18 cellular contexts compared by ENCODE assay signal in the genomic region with DNA sequence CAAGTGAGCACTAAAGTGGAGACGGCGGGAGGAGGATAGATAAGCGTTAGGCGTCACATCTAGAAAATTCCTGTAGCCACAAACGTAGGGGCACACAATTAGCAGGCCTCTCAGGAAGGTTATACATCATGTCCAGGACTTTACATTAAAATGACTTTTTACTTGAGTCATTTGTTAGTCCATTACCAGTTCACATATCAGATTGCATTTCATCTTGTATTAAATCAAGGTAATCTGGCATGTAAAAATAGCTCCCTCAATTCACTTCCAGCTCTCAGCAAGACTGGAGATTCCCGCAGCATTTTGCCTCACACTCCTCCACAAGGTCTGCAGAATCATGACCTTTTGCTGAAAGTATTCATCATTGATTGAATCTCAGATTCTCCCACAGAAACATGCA.
DNase-seq lines count a peak whose midpoint lies in the region; ATAC-seq, FAIRE-seq and TF ChIP-seq lines count a peak whose summit lies in the region.
"Had no signal": no experiment of that assay in that cellular context is flagged by ENCODE, and none has a peak within 500 bp of the region (broad histone marks: within the 10 kb centered on the region; RNA-seq: fewer than 3 reads in every experiment).

No MANE protein-coding gene starts in this region.

- peaks cover 53% of the 10 kb centered on the region for H3K4me1 Mint-ChIP-seq in astrocyte (ENCODE audit: low read depth, unreplicated experiment)
- H3K4me1 Mint-ChIP-seq in mesothelial cell of epicardium: peaks cover 45% of the 10 kb centered on the region
- H3K4me1 Mint-ChIP-seq: B cell, IgD-negative memory B cell had no signal

- no peak overlapping the region for H3K9ac ChIP-seq in IMR-90 (ENCODE audit: low read depth, low read length)
- no peak overlapping the region for H3K9ac ChIP-seq in astrocyte (ENCODE audit: low read length)

- no peak overlapping the region for H3K4me3 Mint-ChIP-seq in astrocyte (ENCODE audit: unreplicated experiment)
- no peak overlapping the region for H3K4me3 Mint-ChIP-seq in mesothelial cell of epicardium
- H3K4me3 Mint-ChIP-seq: B cell; CD4-positive, alpha-beta T cell; IgD-negative memory B cell had no signal

- dilution Hi-C loops in IMR-90 (cut with HindIII; ENCODE audit: low sequenced_read_pairs, unreplicated experiment): no loop called here

- H3K4me1 ChIP-seq in IMR-90 (ENCODE audit: control insufficient read depth, insufficient read depth, low read length) (peaks cover 24% of the 10 kb centered on the region), astrocyte (ENCODE audit: insufficient read depth, low read length) (peaks cover 10% of the 10 kb centered on the region), aorta (ENCODE audit: control insufficient read depth in 1 of 2, insufficient read depth in 2 of 2, low read length in 2 of 2) (peaks cover 0 to 4% of the 10 kb centered on the region in 2 donors)

- intact Hi-C loops in IMR-90 (cut with micrococcal nuclease): no loop called here
- intact Hi-C loops in aorta (cut with DNase I): no loop called here

- no peaks in the 10 kb centered on the region for H3K27me3 Mint-ChIP-seq in astrocyte (ENCODE audit: low read depth, unreplicated experiment)
- H3K27me3 Mint-ChIP-seq in mesothelial cell of epicardium (ENCODE audit: low read depth): no peaks in the 10 kb centered on the region
- H3K27me3 Mint-ChIP-seq: IgD-negative memory B cell had no signal

- peak overlapping the region; percentile 85 for H3K27ac Mint-ChIP-seq in astrocyte (ENCODE audit: unreplicated experiment)
- H3K27ac Mint-ChIP-seq in mesothelial cell of epicardium: peak overlapping the region; percentile 95
- H3K27ac Mint-ChIP-seq: B cell; CD4-positive, alpha-beta T cell; IgD-negative memory B cell had no signal

- no peaks in the 10 kb centered on the region for H3K9me3 Mint-ChIP-seq in astrocyte (ENCODE audit: unreplicated experiment)
- no peaks in the 10 kb centered on the region for H3K9me3 Mint-ChIP-seq in mesothelial cell of epicardium
- H3K9me3 Mint-ChIP-seq: CD4-positive, alpha-beta T cell had no signal

- H3K18ac ChIP-seq in IMR-90 (ENCODE audit: low read depth, low read length): 0 out of 2 replicates have a peak overlapping the region, but pooled peaks have one; percentile 3

- DNase-seq in IMR-90 (peak; percentile 27), astrocyte (ENCODE audit: low read depth) (no peak), mesothelial cell of epicardium (ENCODE audit: low spot score in 2 of 2, unreplicated experiment in 2 of 2) (no peak), aorta (no peak), H54 (ENCODE audit: insufficient read length, low spot score) (no peak)
- DNase-seq in stimulated activated naive CD4-positive, alpha-beta T cell (lab: John Stamatoyannopoulos, UW): no peak
- DNase-seq: ACHN; CD4-positive, alpha-beta T cell; DND-41; H7; NCI-H1417 treated with DMSO at 0.1 percent for 48 hours; NCI-H2029; NCI-H524 had no signal

- no peak overlapping the region for H3K23ac ChIP-seq in IMR-90 (ENCODE audit: low read depth, low read length)

- POLR2A ChIA-PET in IMR-90 (lab: Charles Lee; ENCODE audit: unreplicated experiment): no interaction called here

- TF ChIP-seq RAD21 in IMR-90 (IDR thresholded peaks at IDR 0.05; ENCODE audit: low read length): no peak

- TF ChIP-seq POLR2A in IMR-90 (IDR thresholded peaks at IDR 0.05; ENCODE audit: low read depth, low read length): no peak
- no peak for TF ChIP-seq POLR2A in H54 (IDR thresholded peaks at IDR 0.05; ENCODE audit: low read depth, low read length)

- no peak overlapping the region for H2AK9ac ChIP-seq in IMR-90 (replicated peaks; ENCODE audit: low read depth, low read length, poor library complexity)

- no peak overlapping the region for H3K4ac ChIP-seq in IMR-90 (ENCODE audit: low read depth, low read length)

- H2AFZ ChIP-seq in IMR-90 (replicated peaks; ENCODE audit: low read length, poor library complexity) (no peak overlapping the region), astrocyte (ENCODE audit: low read depth, low read length) (no peak overlapping the region)

- ATAC-seq in IMR-90 (ENCODE audit: low read depth) (no peak), aorta (ENCODE audit: low FRiP score) (no peak), GM21717 (IDR thresholded peaks at IDR 0.05; ENCODE audit: unreplicated experiment) (no peak)

- no peaks in the 10 kb centered on the region for H3K79me1 ChIP-seq in IMR-90 (ENCODE audit: low read depth in 1 of 2, low read length in 2 of 2)

- TF ChIP-seq CTCF in IMR-90 (conservative IDR thresholded peaks at IDR 0.05; ENCODE audit: low read depth, low read length): no peak
- TF ChIP-seq CTCF in astrocyte (IDR thresholded peaks at IDR 0.05; ENCODE audit: insufficient read depth, low read depth, low read length): no peak
- TF ChIP-seq CTCF in mesothelial cell of epicardium (IDR thresholded peaks at IDR 0.05; ENCODE audit: unreplicated experiment): no peak

- CTCF ChIA-PET in IMR-90 (lab: Yijun Ruan, JAX): no interaction called here

- no peak overlapping the region for H2AK5ac ChIP-seq in IMR-90 (ENCODE audit: low read depth, low read length)

- H4K20me1 ChIP-seq in IMR-90 (ENCODE audit: insufficient read depth, low read length) (no peaks in the 10 kb centered on the region), astrocyte (ENCODE audit: insufficient read depth, low read length) (no peaks in the 10 kb centered on the region)

- H2BK120ac ChIP-seq in IMR-90 (ENCODE audit: low read depth, low read length): no peak overlapping the region

- 0 out of 2 replicates have a peak overlapping the region, but pooled peaks have one; percentile 28 for H2BK20ac ChIP-seq in IMR-90 (ENCODE audit: low read depth, low read length)

- H3K4me2 ChIP-seq in IMR-90 (ENCODE audit: low read depth, low read length) (no peak overlapping the region), astrocyte (ENCODE audit: low read length) (no peak overlapping the region)

- no peak overlapping the region for H4K91ac ChIP-seq in IMR-90 (ENCODE audit: insufficient read depth, low read depth, low read length)

- H2BK5ac ChIP-seq in IMR-90 (ENCODE audit: low read depth, low read length, poor library complexity, severe bottlenecking): no peak overlapping the region

- H3K9me3 ChIP-seq in IMR-90 (ENCODE audit: control insufficient read depth, insufficient read depth, low read length): no peaks in the 10 kb centered on the region
- H3K9me3 ChIP-seq in astrocyte (ENCODE audit: insufficient read depth, low read depth, low read length): no peaks in the 10 kb centered on the region
- no peaks in the 10 kb centered on the region for H3K9me3 ChIP-seq in aorta (ENCODE audit: control insufficient read depth, low read length)

- H2BK15ac ChIP-seq in IMR-90 (ENCODE audit: low read depth, low read length): no peak overlapping the region

- no peaks in the 10 kb centered on the region for H3K27me3 ChIP-seq in IMR-90 (ENCODE audit: control insufficient read depth, insufficient read depth, low read length)
- H3K27me3 ChIP-seq in astrocyte (ENCODE audit: insufficient read depth, low read length): no peaks in the 10 kb centered on the region
- no peaks in the 10 kb centered on the region for H3K27me3 ChIP-seq in aorta (ENCODE audit: control insufficient read depth in 1 of 2, insufficient read depth in 2 of 2, low read length in 1 of 2)

- no peaks in the 10 kb centered on the region for H3K36me3 Mint-ChIP-seq in astrocyte (ENCODE audit: low read depth, unreplicated experiment)
- no peaks in the 10 kb centered on the region for H3K36me3 Mint-ChIP-seq in mesothelial cell of epicardium
- H3K36me3 Mint-ChIP-seq: IgD-negative memory B cell had no signal

- H4K5ac ChIP-seq in IMR-90 (ENCODE audit: low read depth, low read length): no peak overlapping the region

- H3K4me3 ChIP-seq in IMR-90 (ENCODE audit: insufficient read depth, low read depth, low read length): no peak overlapping the region
- H3K4me3 ChIP-seq in astrocyte (ENCODE audit: insufficient read depth, low read depth, low read length): no peak overlapping the region
- H3K4me3 ChIP-seq in aorta (ENCODE audit: low read length in 2 of 2): no peak overlapping the region

- in situ Hi-C loops in IMR-90 (cut with MboI; ENCODE audit: low sequenced_read_pairs): no loop called here

- H3K79me2 ChIP-seq in astrocyte (ENCODE audit: insufficient read depth, low read length): no peaks in the 10 kb centered on the region

- no CpG with 5 or more reads among the region's 6 CpGs for WGBS in IMR-90 (ENCODE audit: extremely low coverage in 2 of 2, insufficient read length in 1 of 2), 2 experiments
- 24 to 40% methylated on average over 6 of the region's 6 CpGs for WGBS in aorta, 2 donors

- no peak overlapping the region for H4K8ac ChIP-seq in IMR-90 (ENCODE audit: low read depth in 2 of 2, low read length in 2 of 2)

- H3K27ac ChIP-seq in IMR-90 (ENCODE audit: insufficient read depth, low read length) (no peak overlapping the region), astrocyte (ENCODE audit: low read depth, low read length) (no peak overlapping the region), aorta (ENCODE audit: low read depth in 1 of 2, low read length in 2 of 2) (peak overlapping the region; percentile 61 to 68)
- H3K27ac ChIP-seq: RWPE1 had no signal

- FAIRE-seq in astrocyte (lab: Jason Lieb, UNC) (no peak), H54 (lab: Jason Lieb, UNC) (no peak)
- FAIRE-seq: D721Med had no signal

- no peaks in the 10 kb centered on the region for H3K36me3 ChIP-seq in IMR-90 (ENCODE audit: control insufficient read depth, insufficient read depth, low read length)
- no peaks in the 10 kb centered on the region for H3K36me3 ChIP-seq in astrocyte (ENCODE audit: insufficient read depth, low read length)
- H3K36me3 ChIP-seq in aorta (ENCODE audit: control insufficient read depth in 1 of 2, insufficient read depth in 2 of 2, low read length in 1 of 2): no peaks in the 10 kb centered on the region

- no peak overlapping the region for H3K14ac ChIP-seq in IMR-90 (replicated peaks; ENCODE audit: low read depth, low read length)

- BruUV-seq in IMR-90 (replicated peaks; lab: Mats Ljungman, UMichigan): no TSS peak

- no peak overlapping the region for H3K56ac ChIP-seq in IMR-90 (ENCODE audit: extremely low read depth, insufficient read depth, low read length)

- H3K9me1 ChIP-seq in IMR-90 (ENCODE audit: insufficient read depth, low read length): peaks cover 3% of the 10 kb centered on the region; the same call in 1 of the 2 replicates

TF ChIP-seq in IMR-90, 13 proteins besides CTCF, POLR2A, EP300 and RAD21:
- TF ChIP-seq CHD1 (IDR thresholded peaks at IDR 0.05; ENCODE audit: low read depth, low read length): no peak
- no peak for TF ChIP-seq BHLHE40 (IDR thresholded peaks at IDR 0.05; ENCODE audit: low read depth, low read length)
TF ChIP-seq in IMR-90: peak in this region for 0.

Comparison
In these comparisons a context has a peak if more than half of its experiments do, and no peak if none do; other contexts are left out.
1. H3K27ac ChIP-seq: peak in aorta (2 of 2); none in IMR-90 (single experiment) and astrocyte (single experiment).